ENCODE assay signal across 1 cellular context in genomic region chr19:1383311-1384084, GRCh38.
TF ChIP-seq lines count a peak whose summit lies in the region.

Gene NDUFS7 (plus strand): TSS chr19:1383907. CDS start chr19:1383927, 20 bp downstream.

TF ChIP-seq in HEK293, 187 proteins besides CTCF, POLR2A, EP300 and RAD21 (continued from another document and continues in another):
- TF ChIP-seq, protein P1, sequence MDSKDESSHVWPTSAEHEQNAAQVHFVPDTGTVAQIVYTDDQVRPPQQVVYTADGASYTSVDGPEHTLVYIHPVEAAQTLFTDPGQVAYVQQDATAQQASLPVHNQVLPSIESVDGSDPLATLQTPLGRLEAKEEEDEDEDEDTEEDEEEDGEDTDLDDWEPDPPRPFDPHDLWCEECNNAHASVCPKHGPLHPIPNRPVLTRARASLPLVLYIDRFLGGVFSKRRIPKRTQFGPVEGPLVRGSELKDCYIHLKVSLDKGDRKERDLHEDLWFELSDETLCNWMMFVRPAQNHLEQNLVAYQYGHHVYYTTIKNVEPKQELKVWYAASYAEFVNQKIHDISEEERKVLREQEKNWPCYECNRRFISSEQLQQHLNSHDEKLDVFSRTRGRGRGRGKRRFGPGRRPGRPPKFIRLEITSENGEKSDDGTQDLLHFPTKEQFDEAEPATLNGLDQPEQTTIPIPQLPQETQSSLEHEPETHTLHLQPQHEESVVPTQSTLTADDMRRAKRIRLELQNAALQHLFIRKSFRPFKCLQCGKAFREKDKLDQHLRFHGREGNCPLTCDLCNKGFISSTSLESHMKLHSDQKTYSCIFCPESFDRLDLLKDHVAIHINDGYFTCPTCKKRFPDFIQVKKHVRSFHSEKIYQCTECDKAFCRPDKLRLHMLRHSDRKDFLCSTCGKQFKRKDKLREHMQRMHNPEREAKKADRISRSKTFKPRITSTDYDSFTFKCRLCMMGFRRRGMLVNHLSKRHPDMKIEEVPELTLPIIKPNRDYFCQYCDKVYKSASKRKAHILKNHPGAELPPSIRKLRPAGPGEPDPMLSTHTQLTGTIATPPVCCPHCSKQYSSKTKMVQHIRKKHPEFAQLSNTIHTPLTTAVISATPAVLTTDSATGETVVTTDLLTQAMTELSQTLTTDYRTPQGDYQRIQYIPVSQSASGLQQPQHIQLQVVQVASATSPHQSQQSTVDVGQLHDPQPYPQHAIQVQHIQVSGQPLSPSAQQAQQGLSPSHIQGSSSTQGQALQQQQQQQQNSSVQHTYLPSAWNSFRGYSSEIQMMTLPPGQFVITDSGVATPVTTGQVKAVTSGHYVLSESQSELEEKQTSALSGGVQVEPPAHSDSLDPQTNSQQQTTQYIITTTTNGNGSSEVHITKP (tag by site-specific recombination; IDR thresholded peaks at IDR 0.05) = peak; percentile 73
- peak; percentile 76; the same call in 1 of the 2 replicates for TF ChIP-seq ZNF473 (tag by site-specific recombination; IDR thresholded peaks at IDR 0.05)
- TF ChIP-seq ZIC2 (tag by site-specific recombination; IDR thresholded peaks at IDR 0.05) = peak; percentile 53
- peak; percentile 92 for TF ChIP-seq ZNF146 (tag by site-specific recombination; IDR thresholded peaks at IDR 0.05)
- TF ChIP-seq ZNF292 (tag by site-specific recombination; IDR thresholded peaks at IDR 0.05; ENCODE audit: borderline replicate concordance, low read depth) = no peak
- TF ChIP-seq TSHZ1 (tag by site-specific recombination; IDR thresholded peaks at IDR 0.05; ENCODE audit: borderline replicate concordance) = peak; percentile 96
- TF ChIP-seq ZBTB10 (tag by site-specific recombination; IDR thresholded peaks at IDR 0.05) = peak; percentile 100
- no peak for TF ChIP-seq ZNF701 (tag by site-specific recombination; IDR thresholded peaks at IDR 0.05)
- peak; percentile 100 for TF ChIP-seq KLF17 (tag by site-specific recombination; IDR thresholded peaks at IDR 0.05)
- TF ChIP-seq ZNF404 (tag by site-specific recombination; IDR thresholded peaks at IDR 0.05) = peak; percentile 66; the same call in 1 of the 2 replicates
- no peak for TF ChIP-seq ZNF433 (tag by site-specific recombination; IDR thresholded peaks at IDR 0.05; ENCODE audit: low read depth)
- TF ChIP-seq KLF16 (tag by site-specific recombination; IDR thresholded peaks at IDR 0.05) = peak; percentile 97
- TF ChIP-seq, protein P2, sequence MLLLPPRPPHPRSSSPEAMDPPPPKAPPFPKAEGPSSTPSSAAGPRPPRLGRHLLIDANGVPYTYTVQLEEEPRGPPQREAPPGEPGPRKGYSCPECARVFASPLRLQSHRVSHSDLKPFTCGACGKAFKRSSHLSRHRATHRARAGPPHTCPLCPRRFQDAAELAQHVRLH (tag by site-specific recombination; IDR thresholded peaks at IDR 0.05) = peak; percentile 99
- peak; percentile 99 for TF ChIP-seq ZSCAN23 (tag by site-specific recombination; IDR thresholded peaks at IDR 0.05)
- TF ChIP-seq ZNF280C (tag by site-specific recombination; IDR thresholded peaks at IDR 0.05) = no peak
- TF ChIP-seq TRIM28 (IDR thresholded peaks at IDR 0.05; ENCODE audit: borderline replicate concordance, low read length) = peak; percentile 88
- no peak; the same call in none of the 2 replicates for TF ChIP-seq ZNF221 (tag by site-specific recombination; IDR thresholded peaks at IDR 0.05; ENCODE audit: borderline replicate concordance)
- peak; percentile 100 for TF ChIP-seq ZEB2 (tag by site-specific recombination; IDR thresholded peaks at IDR 0.05)
- TF ChIP-seq SCRT2 (tag by site-specific recombination; IDR thresholded peaks at IDR 0.05) = peak; percentile 93
- TF ChIP-seq ZNF10 (tag by site-specific recombination; IDR thresholded peaks at IDR 0.05) = peak; percentile 59
- peak; percentile 70; the same call in 1 of the 2 replicates for TF ChIP-seq REST (tag by site-specific recombination; IDR thresholded peaks at IDR 0.05)
- TF ChIP-seq ZBTB11 (tag by site-specific recombination; conservative IDR thresholded peaks at IDR 0.05; ENCODE audit: low read depth) = peak; percentile 100
- TF ChIP-seq ZNF248 (tag by site-specific recombination; IDR thresholded peaks at IDR 0.05) = no peak
- peak; percentile 78; the same call in 1 of the 2 replicates for TF ChIP-seq GFI1B (tag by site-specific recombination; IDR thresholded peaks at IDR 0.05)
- TF ChIP-seq ZNF600 (tag by site-specific recombination; IDR thresholded peaks at IDR 0.05) = peak; percentile 15; the same call in 1 of the 2 replicates
- TF ChIP-seq BCL6B (tag by site-specific recombination; IDR thresholded peaks at IDR 0.05) = peak; percentile 65; the same call in 1 of the 2 replicates
